12 cellular contexts compared by ENCODE assay signal in genomic region chr10:77104459-77104980, GRCh38.
A peak's percentile ranks its signal among the peaks of the same experiment; 100 is the strongest.
DNase-seq lines count a peak whose midpoint lies in the region; ATAC-seq, FAIRE-seq and TF ChIP-seq lines count a peak whose summit lies in the region.
"Had no signal": no experiment of that assay in that cellular context is flagged by ENCODE, and none has a peak within 500 bp of the region (broad histone marks: within the 10 kb centered on the region; RNA-seq: fewer than 3 reads in every experiment).

No MANE protein-coding gene starts in this region.

- CTCF ChIA-PET in MCF 10A (lab: Yijun Ruan, JAX): no interaction called here

- H3K4me1 ChIP-seq in breast epithelium (no peaks in the 10 kb centered on the region), lung (ENCODE audit: control insufficient read depth in 2 of 2, insufficient read depth in 2 of 2, low read length in 2 of 2) (no peaks in the 10 kb centered on the region), uterus (peaks cover 0 to 3% of the 10 kb centered on the region in 2 donors)

- WGBS in lung, 2 donors: 66 to 75% methylated on average over 4 of the region's 4 CpGs

- TF ChIP-seq CTCF in MCF 10A (IDR thresholded peaks at IDR 0.05; ENCODE audit: unreplicated experiment) (no peak), breast epithelium (IDR thresholded peaks at IDR 0.05) (no peak), lung (IDR thresholded peaks at IDR 0.05; ENCODE audit: control extremely low read depth, extremely low read depth) (no peak), uterus (IDR thresholded peaks at IDR 0.05) (no peak)

- POLR2A ChIA-PET in MCF 10A (lab: Yijun Ruan, JAX): interaction anchor here (0.7 kb wide), 1 partner anchor 1069 kb away, joined by 3 read pairs; no protein-coding TSS in a partner anchor

- H3K4me1 Mint-ChIP-seq in MCF 10A (ENCODE audit: insufficient read depth, unreplicated experiment): no peaks in the 10 kb centered on the region

- BruUV-seq in MCF 10A (replicated peaks; lab: Mats Ljungman, UMichigan): no TSS peak

- ATAC-seq in lung (ENCODE audit: insufficient read depth, low FRiP score) (peak; percentile 24), GM21515 (IDR thresholded peaks at IDR 0.05; ENCODE audit: unreplicated experiment) (no peak), HG03354 (IDR thresholded peaks at IDR 0.05; ENCODE audit: poor library complexity, severe bottlenecking, unreplicated experiment) (no peak), HG03342 (IDR thresholded peaks at IDR 0.05; ENCODE audit: unreplicated experiment) (no peak)
- ATAC-seq: activated CD8-positive, alpha-beta T cell treated with anti-CD3 and anti-CD28 coated beads for 36 hours had no signal

- H3K27ac ChIP-seq in breast epithelium (peak overlapping the region in 1 of 2 donors; percentile 48), lung (ENCODE audit: low read depth in 1 of 2, low read length in 1 of 2) (no peak overlapping the region), uterus (peak overlapping the region; percentile 45 to 59)

- no peaks in the 10 kb centered on the region for H3K27me3 Mint-ChIP-seq in MCF 10A (ENCODE audit: insufficient read depth, unreplicated experiment)
- H3K27me3 Mint-ChIP-seq: activated CD8-positive, alpha-beta T cell treated with anti-CD3 and anti-CD28 coated beads for 36 hours had no signal

- H3K9me3 ChIP-seq in breast epithelium (no peaks in the 10 kb centered on the region), lung (ENCODE audit: control insufficient read depth in 2 of 2, insufficient read depth in 1 of 2, low read length in 1 of 2) (no peaks in the 10 kb centered on the region), uterus (no peaks in the 10 kb centered on the region)

- H3K4me3 ChIP-seq in breast epithelium: no peak overlapping the region
- H3K4me3 ChIP-seq in lung: no peak overlapping the region
- H3K4me3 ChIP-seq in uterus: no peak overlapping the region

- TF ChIP-seq POLR2A in breast epithelium (IDR thresholded peaks at IDR 0.05) (no peak), uterus (IDR thresholded peaks at IDR 0.05) (no peak)

- DNase-seq in MCF 10A (ENCODE audit: unreplicated experiment) (peak; percentile 53), breast epithelium (ENCODE audit: low spot score in 2 of 2) (no peak), lung (ENCODE audit: low spot score) (peak; percentile 50), uterus (peak; percentile 83 to 86)
- DNase-seq: activated CD8-positive, alpha-beta T cell treated with anti-CD3 and anti-CD28 coated beads for 36 hours; AML-193; NCI-H2029; SHP77 had no signal

- H3K27me3 ChIP-seq in breast epithelium (no peaks in the 10 kb centered on the region), lung (ENCODE audit: control insufficient read depth, insufficient read depth) (no peaks in the 10 kb centered on the region), uterus (no peaks in the 10 kb centered on the region)

- no peaks in the 10 kb centered on the region for H3K36me3 ChIP-seq in breast epithelium
- no peaks in the 10 kb centered on the region for H3K36me3 ChIP-seq in lung (ENCODE audit: control insufficient read depth in 2 of 2, insufficient read depth in 2 of 2, low read length in 2 of 2)
- no peaks in the 10 kb centered on the region for H3K36me3 ChIP-seq in uterus

- H3K4me3 Mint-ChIP-seq in MCF 10A (ENCODE audit: unreplicated experiment): no peak overlapping the region
- H3K4me3 Mint-ChIP-seq: activated CD8-positive, alpha-beta T cell treated with anti-CD3 and anti-CD28 coated beads for 36 hours had no signal

- FAIRE-seq in endometrium (lab: Jason Lieb, UNC): peak; percentile 29

- intact Hi-C loops in MCF 10A (cut with micrococcal nuclease) (no loop called here), breast epithelium (cut with DNase I; ENCODE audit: low total_unique reads) (no loop called here), uterus (cut with DNase I; ENCODE audit: low total_unique reads) (no loop called here)

- no peak overlapping the region for H3K27ac Mint-ChIP-seq in MCF 10A (ENCODE audit: low read depth, unreplicated experiment)
- H3K27ac Mint-ChIP-seq: activated CD8-positive, alpha-beta T cell treated with anti-CD3 and anti-CD28 coated beads for 36 hours had no signal

- H3K36me3 Mint-ChIP-seq in MCF 10A (ENCODE audit: insufficient read depth, unreplicated experiment): no peaks in the 10 kb centered on the region

- no peaks in the 10 kb centered on the region for H3K9me3 Mint-ChIP-seq in MCF 10A (ENCODE audit: unreplicated experiment)
- H3K9me3 Mint-ChIP-seq: activated CD8-positive, alpha-beta T cell treated with anti-CD3 and anti-CD28 coated beads for 36 hours had no signal

Comparison
In these comparisons a context has a peak if more than half of its experiments do, and no peak if none do; other contexts are left out.
1. DNase-seq: peak in MCF 10A (single experiment), lung (single experiment) and uterus (2 of 2); none in breast epithelium (0 of 2).
2. H3K27ac ChIP-seq: peak in uterus (2 of 2); none in lung (0 of 2).